In the genomic region with DNA sequence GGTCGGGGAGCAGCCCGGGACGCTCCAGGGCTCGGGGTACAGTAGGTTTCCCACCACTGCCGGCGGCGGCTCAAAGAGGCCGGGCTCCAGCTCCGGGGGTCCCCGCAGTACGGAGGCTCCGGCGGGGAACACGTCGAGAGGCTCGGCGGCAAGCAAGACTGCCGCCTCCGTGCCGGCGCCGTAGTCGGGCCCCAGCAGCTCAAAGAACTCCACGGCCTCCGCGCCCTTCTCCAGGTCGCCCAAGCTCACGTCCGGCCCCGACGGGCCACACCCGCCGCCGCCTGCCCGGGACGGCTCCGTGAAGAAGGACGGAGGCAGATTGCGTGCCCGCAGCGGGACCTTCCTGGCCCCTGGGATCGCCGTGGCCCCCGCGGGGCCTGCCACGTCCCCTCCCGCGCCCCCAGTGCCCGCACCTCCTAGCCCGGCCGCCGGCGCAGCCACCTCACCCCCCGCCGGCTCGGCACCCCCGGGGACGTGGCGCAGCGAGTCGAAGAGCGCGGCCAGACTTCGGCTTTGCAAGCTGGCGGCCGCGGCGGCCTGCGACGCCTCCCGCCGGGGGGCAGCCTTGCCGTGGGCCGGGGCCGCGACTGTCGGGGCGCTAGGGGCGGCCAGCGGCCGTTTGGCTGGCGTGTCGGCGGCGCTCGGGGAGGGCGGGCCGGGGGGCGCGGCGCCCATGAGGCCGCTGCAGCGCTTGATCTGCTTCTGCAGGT, we compare ENCODE assay signal across 10 cellular contexts. TPM values are rescaled to one million over a fixed set of nuclear protein-coding genes. Genes with fewer than 3 reads are reported as not detected.
A peak's percentile ranks its signal among the peaks of the same experiment; 100 is the strongest.
DNase-seq lines count a peak whose midpoint lies in the region; ATAC-seq and TF ChIP-seq lines count a peak whose summit lies in the region.
"Had no signal": no experiment of that assay in that cellular context is flagged by ENCODE, and none has a peak within 500 bp of the region (broad histone marks: within the 10 kb centered on the region; RNA-seq: fewer than 3 reads in every experiment).

No MANE protein-coding gene starts in this region.

- peak overlapping the region; percentile 52 for H3K27ac ChIP-seq in VCaP
- H3K27ac ChIP-seq in osteoblast (ENCODE audit: low read depth, low read length): no peak overlapping the region

- H4K20me1 ChIP-seq in osteoblast (ENCODE audit: insufficient read depth, low read length): no peaks in the 10 kb centered on the region

- no peaks in the 10 kb centered on the region for H3K36me3 ChIP-seq in osteoblast (ENCODE audit: insufficient read depth, low read length)

- H3K36me3 Mint-ChIP-seq in activated CD4-positive, alpha-beta T cell treated with anti-CD3 and anti-CD28 coated beads for 36 hours (ENCODE audit: low read depth): no peaks in the 10 kb centered on the region

- no peak overlapping the region for H3K27ac Mint-ChIP-seq in activated CD4-positive, alpha-beta T cell treated with anti-CD3 and anti-CD28 coated beads for 36 hours
- H3K27ac Mint-ChIP-seq: CD4-positive, alpha-beta T cell had no signal

- H3K4me1 ChIP-seq in osteoblast (ENCODE audit: insufficient read depth, low read length): no peaks in the 10 kb centered on the region

- CTCF ChIA-PET in activated CD4-positive, alpha-beta T cell treated with anti-CD3 and anti-CD28 coated beads for 36 hours (lab: Charles Lee): interaction anchor here (1.5 to 1.8 kb wide), 2 partner anchors 13 to 43 kb away, joined by 4 to 6 read pairs; no protein-coding TSS in a partner anchor

- H3K9me3 Mint-ChIP-seq in activated CD4-positive, alpha-beta T cell treated with anti-CD3 and anti-CD28 coated beads for 36 hours (ENCODE audit: low read depth): no peaks in the 10 kb centered on the region
- H3K9me3 Mint-ChIP-seq: CD4-positive, alpha-beta T cell had no signal

- peaks cover 48% of the 10 kb centered on the region for H3K27me3 Mint-ChIP-seq in activated CD4-positive, alpha-beta T cell treated with anti-CD3 and anti-CD28 coated beads for 36 hours

- peak; percentile 19 for ATAC-seq in activated CD4-positive, alpha-beta T cell treated with anti-CD3 and anti-CD28 coated beads for 36 hours
- ATAC-seq in GM19397 (IDR thresholded peaks at IDR 0.05; ENCODE audit: unreplicated experiment): no peak
- no peak for ATAC-seq in HG02623 (IDR thresholded peaks at IDR 0.05; ENCODE audit: unreplicated experiment)

- POLR2A ChIA-PET in activated CD4-positive, alpha-beta T cell treated with anti-CD3 and anti-CD28 coated beads for 36 hours (lab: Charles Lee): no interaction called here

- peak overlapping the region; percentile 47 for H2AFZ ChIP-seq in osteoblast (ENCODE audit: low read length)

- peaks cover 10% of the 10 kb centered on the region for H3K4me1 Mint-ChIP-seq in activated CD4-positive, alpha-beta T cell treated with anti-CD3 and anti-CD28 coated beads for 36 hours

- DNase-seq in activated CD4-positive, alpha-beta T cell treated with anti-CD3 and anti-CD28 coated beads for 36 hours: peak; percentile 28
- no peak for DNase-seq in activated CD4-positive, alpha-beta T cell treated with anti-CD3 and anti-CD28 coated beads for 4 hours
- DNase-seq in fibroblast of pulmonary artery (ENCODE audit: low read depth): no peak
- peak; percentile 72 for DNase-seq in osteoblast (ENCODE audit: insufficient read length, low spot score, missing footprints)
- DNase-seq in activated effector memory CD4-positive, alpha-beta T cell treated with anti-CD3 and anti-CD28 coated beads, Interleukin-2, amount 50 U/mL, for 16 hours: no peak

- intact Hi-C loops in activated CD4-positive, alpha-beta T cell treated with anti-CD3 and anti-CD28 coated beads for 36 hours (cut with DNase I, micrococcal nuclease): loop anchor here in 1 of 2 experiments (5.0 kb wide), 1 partner anchor 554 kb away; the partner anchor contains the start of gene CCDC90B

- no peak overlapping the region for H3K4me2 ChIP-seq in osteoblast (ENCODE audit: insufficient read depth, low read length)

- TF ChIP-seq CTCF in VCaP (conservative IDR thresholded peaks at IDR 0.05) (no peak), fibroblast of pulmonary artery (IDR thresholded peaks at IDR 0.05; ENCODE audit: low read length, missing control alignments) (no peak), osteoblast (IDR thresholded peaks at IDR 0.05; ENCODE audit: extremely low read depth, low read depth, low read length) (no peak)

- H3K27me3 ChIP-seq in osteoblast (ENCODE audit: insufficient read depth, low read length): peaks cover 54% of the 10 kb centered on the region

- peak overlapping the region; percentile 45 for H3K4me3 Mint-ChIP-seq in activated CD4-positive, alpha-beta T cell treated with anti-CD3 and anti-CD28 coated beads for 36 hours

- peak overlapping the region; percentile 28 for H3K4me3 ChIP-seq in fibroblast of pulmonary artery (replicated peaks; ENCODE audit: low read depth, low read length)
- H3K4me3 ChIP-seq in osteoblast (ENCODE audit: insufficient read depth, low read length): peak overlapping the region; percentile 53

- H3K9me3 ChIP-seq in osteoblast (ENCODE audit: low read depth, low read length): no peaks in the 10 kb centered on the region

- H3K79me2 ChIP-seq in osteoblast (ENCODE audit: insufficient read depth, low read length): no peaks in the 10 kb centered on the region

RNA-seq across cellular contexts. Expression of gene FAM181B, which starts 0.8 kb away (rescaled TPM):
- total RNA-seq in activated CD4-positive, alpha-beta T cell treated with anti-CD3 and anti-CD28 coated beads for 36 hours: not detected
- under 0.01 TPM in 2 replicates for total RNA-seq in osteoblast
- total RNA-seq: myocyte had no signal

Comparison
In these comparisons a context has a peak if more than half of its experiments do, and no peak if none do; other contexts are left out.
1. DNase-seq: peak in activated CD4-positive, alpha-beta T cell treated with anti-CD3 and anti-CD28 coated beads for 36 hours (single experiment) and osteoblast (single experiment); none in activated CD4-positive, alpha-beta T cell treated with anti-CD3 and anti-CD28 coated beads for 4 hours (0 of 2), fibroblast of pulmonary artery (single experiment) and activated effector memory CD4-positive, alpha-beta T cell treated with anti-CD3 and anti-CD28 coated beads, Interleukin-2, amount 50 U/mL, for 16 hours (single experiment).